ENCODE assay signal across 8 cellular contexts in genomic region chr1:154955718-154956513, GRCh38. TPM values are rescaled to one million over a fixed set of nuclear protein-coding genes. Genes with fewer than 3 reads are reported as not detected.
DNase-seq lines count a peak whose midpoint lies in the region; ATAC-seq and TF ChIP-seq lines count a peak whose summit lies in the region.

TSS of gene PBXIP1 (minus strand) at chr1:154956099. CDS start at chr1:154953721, 2,378 bp downstream.

- peak in 1 of 2 experiments; percentile 29 for TF ChIP-seq CTCF in Caco-2 (IDR thresholded peaks at IDR 0.05; ENCODE audit: insufficient read depth in 1 of 2, low read depth in 1 of 2, low read length in 1 of 2, severe bottlenecking in 1 of 2, unreplicated experiment in 1 of 2)

- no peaks in the 10 kb centered on the region for H3K9me3 ChIP-seq in Caco-2

- intact Hi-C loops in Caco-2 (cut with micrococcal nuclease; ENCODE audit: unreplicated experiment), result loop anchor here (5.0 kb wide), 1 partner anchor 106 kb away; the partner anchor contains the start of gene EFNA4

- peak within 1 kb of the TSS; percentile 79 for H3K27ac Mint-ChIP-seq in Caco-2 (ENCODE audit: unreplicated experiment)

- POLR2A ChIA-PET in Caco-2 (lab: Charles Lee), result interaction anchor here (0.6 to 3.5 kb wide), 7 partner anchors 10 to 43 kb away, joined by 3 to 34 read pairs (median 6); partner anchors contain the start of genes FLAD1, PMVK and SHC1

- BruUV-seq in Caco-2 (replicated peaks; lab: Mats Ljungman, UMichigan), result no TSS peak

- H3K36me3 ChIP-seq in Caco-2 (ENCODE audit: control insufficient read depth, insufficient read depth, low read length), result peaks cover 3% of the 10 kb centered on the region

- peaks cover 15% of the 10 kb centered on the region for H3K4me1 ChIP-seq in Caco-2

- H3K9me3 Mint-ChIP-seq in Caco-2 (ENCODE audit: unreplicated experiment), result no peaks in the 10 kb centered on the region

- peaks cover 16% of the 10 kb centered on the region for H3K4me1 Mint-ChIP-seq in Caco-2 (ENCODE audit: low read depth, unreplicated experiment)

- no peaks in the 10 kb centered on the region for H3K27me3 ChIP-seq in Caco-2 (replicated peaks; ENCODE audit: control insufficient read depth, insufficient read depth, low read length)

- peak; percentile 51 for ATAC-seq in GM21526 (IDR thresholded peaks at IDR 0.05; ENCODE audit: low FRiP score, unreplicated experiment)

- H3K4me3 Mint-ChIP-seq in Caco-2 (ENCODE audit: unreplicated experiment), result peak within 1 kb of the TSS; percentile 80

- CTCF ChIA-PET in Caco-2 (lab: Charles Lee), result interaction anchor here (0.6 to 1.8 kb wide), 10 partner anchors 10 to 396 kb away, joined by 3 to 10 read pairs (median 6); partner anchors contain the start of genes PMVK and SHC1

- H3K4me3 ChIP-seq in Caco-2 (ENCODE audit: low read depth, low read length), result peak within 1 kb of the TSS; percentile 43

- peaks cover 27% of the 10 kb centered on the region for H3K36me3 Mint-ChIP-seq in Caco-2 (ENCODE audit: insufficient read depth, unreplicated experiment)

- DNase-seq in Caco-2 (peak; percentile 87 to 92), KG1 (lab: John Stamatoyannopoulos, UW) (peak; percentile 83), OCI-M2 (lab: John Stamatoyannopoulos, UW; ENCODE audit: unreplicated experiment) (peak; percentile 60), activated T-cell treated with anti-CD3 and anti-CD28 coated beads for 4 hours (peak; percentile 77), epidermal melanocyte (ENCODE audit: insufficient read length, low spot score) (peak; percentile 99), midbrain (lab: John Stamatoyannopoulos, UW) (peak; percentile 95)
- peak; percentile 27 to 58 for DNase-seq in stimulated activated CD8-positive, alpha-beta memory T cell treated with anti-CD3 and anti-CD28 coated beads, Interleukin-2, amount 100 ng/mL, for 48 hours (ENCODE audit: low read depth in 2 of 2)

- H3K27me3 Mint-ChIP-seq in Caco-2 (ENCODE audit: insufficient read depth, unreplicated experiment), result no peaks in the 10 kb centered on the region

RNA-seq across cellular contexts. Expression of gene PBXIP1, which starts in this region (rescaled TPM):
- total RNA-seq in Caco-2 (2022), result 24.0 and 24.6 TPM in 2 replicates

Comparison
In these comparisons a context has a peak if more than half of its experiments do, and no peak if none do; other contexts are left out.
1. Peak in every context shown above with its lines: DNase-seq, ATAC-seq and H3K4me3 ChIP-seq.
2. DNase-seq: peak in every context shown above with its lines; median percentile 99 in epidermal melanocyte; 95 in midbrain; 90 in Caco-2; 83 in KG1; 77 in activated T-cell treated with anti-CD3 and anti-CD28 coated beads for 4 hours; 60 in OCI-M2; 42 in stimulated activated CD8-positive, alpha-beta memory T cell treated with anti-CD3 and anti-CD28 coated beads, Interleukin-2, amount 100 ng/mL, for 48 hours.